ENCODE assay signal across 8 cellular contexts in the genomic region with DNA sequence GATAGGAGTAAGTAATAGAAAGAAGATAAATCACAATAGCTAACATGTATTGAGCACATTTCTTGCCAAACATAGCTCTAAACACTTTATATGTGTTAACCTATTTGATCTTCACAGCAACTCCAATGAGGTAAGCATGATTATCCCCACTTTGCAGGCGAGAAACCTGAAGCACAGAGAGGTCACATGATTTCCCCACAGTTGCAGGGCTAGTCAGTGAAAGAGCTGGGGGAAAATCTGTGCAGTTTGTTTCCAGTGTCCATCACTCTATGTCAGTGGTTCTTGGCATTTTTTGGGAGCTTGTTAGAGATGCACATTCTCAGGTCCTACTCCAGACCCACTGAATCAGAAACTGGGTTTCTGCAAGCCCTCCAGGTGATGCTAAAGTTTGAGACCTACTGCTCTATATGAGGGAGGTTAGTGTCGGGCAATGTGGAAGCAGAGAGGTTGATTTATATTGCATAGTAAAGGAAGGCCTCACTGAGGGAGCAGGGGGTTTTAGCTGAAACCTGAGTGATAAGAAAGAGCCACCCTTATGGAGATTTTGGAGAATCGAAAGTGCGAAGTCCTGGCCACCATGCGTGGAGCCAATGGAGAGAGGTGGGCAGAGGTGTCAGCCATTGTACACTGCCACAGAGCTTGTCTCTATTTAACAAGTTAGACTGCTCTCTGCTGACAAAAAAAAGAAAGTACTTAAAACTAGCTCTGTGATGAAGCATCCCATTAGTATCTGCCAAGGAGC. TPM values are rescaled to one million over a fixed set of nuclear protein-coding genes. Genes with fewer than 3 reads are reported as not detected.
DNase-seq lines count a peak whose midpoint lies in the region; ATAC-seq and TF ChIP-seq lines count a peak whose summit lies in the region.

No MANE protein-coding gene starts in this region.

- H3K4me3 ChIP-seq in DND-41 (ENCODE audit: low read depth in 1 of 2, low read length in 2 of 2) (no peak overlapping the region), mesendoderm (ENCODE audit: low read length) (no peak overlapping the region), coronary artery (no peak overlapping the region)

- H3K27ac Mint-ChIP-seq in activated T-cell treated with anti-CD3 and anti-CD28 coated beads, Interleukin-2, amount 50 U/mL, for 24 hours: peak overlapping the region; percentile 27

- H3K36me3 Mint-ChIP-seq in activated T-cell treated with anti-CD3 and anti-CD28 coated beads, Interleukin-2, amount 50 U/mL, for 24 hours (ENCODE audit: low read depth): no peaks in the 10 kb centered on the region

- H3K9ac ChIP-seq in DND-41 (ENCODE audit: low read depth, low read length): no peak overlapping the region
- no peak overlapping the region for H3K9ac ChIP-seq in mesendoderm (ENCODE audit: low read length)

- H4K8ac ChIP-seq in mesendoderm (ENCODE audit: low read depth, low read length): no peak overlapping the region

- H3K79me1 ChIP-seq in mesendoderm (ENCODE audit: low read length): no peaks in the 10 kb centered on the region

- no peak overlapping the region for H4K5ac ChIP-seq in mesendoderm (ENCODE audit: low read length)

- H3K9me3 ChIP-seq in DND-41 (ENCODE audit: insufficient read depth, low read length, severe bottlenecking): no peaks in the 10 kb centered on the region

- ATAC-seq in DND-41 (ENCODE audit: insufficient read depth, low read depth): 0 out of 3 replicates have a peak, but pooled peaks have one; percentile 33
- ATAC-seq in GM19372 (IDR thresholded peaks at IDR 0.05; ENCODE audit: low read depth, unreplicated experiment): peak; percentile 87
- peak; percentile 76 for ATAC-seq in HG03280 (IDR thresholded peaks at IDR 0.05; ENCODE audit: unreplicated experiment)

- H2BK15ac ChIP-seq in mesendoderm (replicated peaks; ENCODE audit: low read depth): no peak overlapping the region

- no peaks in the 10 kb centered on the region for H3K9me3 Mint-ChIP-seq in activated T-cell treated with anti-CD3 and anti-CD28 coated beads, Interleukin-2, amount 50 U/mL, for 24 hours

- H2AK5ac ChIP-seq in mesendoderm (ENCODE audit: low read length): no peak overlapping the region

- peaks cover 13% of the 10 kb centered on the region for H3K4me1 Mint-ChIP-seq in activated T-cell treated with anti-CD3 and anti-CD28 coated beads, Interleukin-2, amount 50 U/mL, for 24 hours (ENCODE audit: low read depth)

- DNase-seq in DND-41: no peak
- peak; percentile 42 for DNase-seq in activated T-cell treated with anti-CD3 and anti-CD28 coated beads, Interleukin-2, amount 50 U/mL, for 24 hours
- peak; percentile 26 for DNase-seq in mesendoderm
- DNase-seq in kidney glomerular epithelial cell (lab: John Stamatoyannopoulos, UW): no peak
- DNase-seq in coronary artery (ENCODE audit: low spot score): no peak
- no peak for DNase-seq in foreskin melanocyte

- H3K4me2 ChIP-seq in DND-41 (ENCODE audit: insufficient read depth, low read length): no peak overlapping the region
- no peak overlapping the region for H3K4me2 ChIP-seq in mesendoderm (ENCODE audit: low read length)

- WGBS in mesendoderm (ENCODE audit: extremely low coverage, insufficient coverage, low lambda C conversion rate): no CpG with 5 or more reads among the region's 5 CpGs

- H3K27me3 ChIP-seq in DND-41 (ENCODE audit: insufficient read depth, low read length, poor library complexity): no peaks in the 10 kb centered on the region
- H3K27me3 ChIP-seq in mesendoderm (ENCODE audit: insufficient read depth, low read length, poor library complexity): no peaks in the 10 kb centered on the region

- no peaks in the 10 kb centered on the region for H3K27me3 Mint-ChIP-seq in activated T-cell treated with anti-CD3 and anti-CD28 coated beads, Interleukin-2, amount 50 U/mL, for 24 hours

- H3K4ac ChIP-seq in mesendoderm (ENCODE audit: low read depth, low read length): no peak overlapping the region

- H3K4me1 ChIP-seq in DND-41 (ENCODE audit: insufficient read depth, low read length): no peaks in the 10 kb centered on the region
- H3K4me1 ChIP-seq in mesendoderm (ENCODE audit: control insufficient read depth, low read depth, low read length): no peaks in the 10 kb centered on the region

- H3K23ac ChIP-seq in mesendoderm (ENCODE audit: low read length): no peak overlapping the region

- H2BK5ac ChIP-seq in mesendoderm (ENCODE audit: low read length): no peak overlapping the region

- no peak overlapping the region for H3K56ac ChIP-seq in mesendoderm (ENCODE audit: low read length)

- no peaks in the 10 kb centered on the region for H3K36me3 ChIP-seq in DND-41 (ENCODE audit: insufficient read depth, low read length)
- no peaks in the 10 kb centered on the region for H3K36me3 ChIP-seq in mesendoderm (ENCODE audit: control insufficient read depth, insufficient read depth, low read length)

- H3K27ac ChIP-seq in DND-41 (ENCODE audit: low read length) (no peak overlapping the region), mesendoderm (ENCODE audit: low read depth, low read length) (no peak overlapping the region), coronary artery (no peak overlapping the region)

- no peak overlapping the region for H3K18ac ChIP-seq in mesendoderm (ENCODE audit: low read length)

- TF ChIP-seq CTCF in DND-41 (IDR thresholded peaks at IDR 0.05; ENCODE audit: borderline replicate concordance, extremely low read depth, low read length, poor library complexity, severe bottlenecking) (peak; percentile 10), coronary artery (IDR thresholded peaks at IDR 0.05) (no peak)

- H2BK120ac ChIP-seq in mesendoderm (ENCODE audit: low read depth, low read length): no peak overlapping the region

- no peaks in the 10 kb centered on the region for H3K79me2 ChIP-seq in DND-41 (ENCODE audit: insufficient read depth, low read length)
- no peaks in the 10 kb centered on the region for H3K79me2 ChIP-seq in mesendoderm (ENCODE audit: control insufficient read depth, insufficient read depth, low read length)

- no peak overlapping the region for H3K4me3 Mint-ChIP-seq in activated T-cell treated with anti-CD3 and anti-CD28 coated beads, Interleukin-2, amount 50 U/mL, for 24 hours

- H4K20me1 ChIP-seq in DND-41 (ENCODE audit: insufficient read depth, low read length): no peaks in the 10 kb centered on the region

- H2AFZ ChIP-seq in DND-41 (ENCODE audit: low read depth, low read length): no peak overlapping the region

RNA-seq across cellular contexts. Expression of gene MCOLN3, which starts 20.9 kb away (rescaled TPM):
- polyA plus RNA-seq in mesendoderm (2013, experiment 1 of 2): 0.84 TPM
- polyA plus RNA-seq in mesendoderm (2013, experiment 2 of 2): 1.1 TPM

RNA-seq across cellular contexts. Expression of gene MCOLN2, which starts 30.5 kb away (rescaled TPM):
- 0.32 TPM for polyA plus RNA-seq in mesendoderm (2013, experiment 1 of 2)
- 0.45 TPM for polyA plus RNA-seq in mesendoderm (2013, experiment 2 of 2)

Comparison
In these comparisons a context has a peak if more than half of its experiments do, and no peak if none do; other contexts are left out.
1. ATAC-seq: peak in every context shown above with its lines; median percentile 87 in GM19372; 76 in HG03280; 33 in DND-41.
2. DNase-seq: peak in activated T-cell treated with anti-CD3 and anti-CD28 coated beads, Interleukin-2, amount 50 U/mL, for 24 hours (single experiment) and mesendoderm (single experiment); none in DND-41 (single experiment), kidney glomerular epithelial cell (single experiment), coronary artery (single experiment) and foreskin melanocyte (single experiment).